In genomic region chr7:77858278-77858677, GRCh38 we compare ENCODE assay signal across 17 cellular contexts. TPM values are rescaled to one million over a fixed set of nuclear protein-coding genes. Genes with fewer than 3 reads are reported as not detected.
A peak's percentile ranks its signal among the peaks of the same experiment; 100 is the strongest.
DNase-seq lines count a peak whose midpoint lies in the region; ATAC-seq and TF ChIP-seq lines count a peak whose summit lies in the region.
"Had no signal": no experiment of that assay in that cellular context is flagged by ENCODE, and none has a peak within 500 bp of the region (broad histone marks: within the 10 kb centered on the region; RNA-seq: fewer than 3 reads in every experiment).

No MANE protein-coding gene starts in this region.

- no peak overlapping the region for H3K4me3 ChIP-seq in spleen
- H3K4me3 ChIP-seq: gastroesophageal sphincter, psoas muscle, tibial nerve had no signal

- H3K4me3 Mint-ChIP-seq in activated CD4-positive, alpha-beta memory T cell treated with anti-CD3 and anti-CD28 coated beads, Interleukin-2, amount 10 ng/mL, durations not matched to agents 7 days and 5 days = no peak overlapping the region
- no peak overlapping the region for H3K4me3 Mint-ChIP-seq in activated CD4-positive, alpha-beta memory T cell treated with anti-CD3 and anti-CD28 coated beads for 36 hours
- H3K4me3 Mint-ChIP-seq: activated CD4-positive, alpha-beta T cell treated with anti-CD3 and anti-CD28 coated beads for 36 hours; endodermal cell had no signal

- CTCF ChIA-PET in activated CD4-positive, alpha-beta memory T cell treated with anti-CD3 and anti-CD28 coated beads, Interleukin-2, amount 10 ng/mL, durations not matched to agents 7 days and 5 days (lab: Charles Lee) = no interaction called here
- CTCF ChIA-PET in activated CD4-positive, alpha-beta memory T cell treated with anti-CD3 and anti-CD28 coated beads for 36 hours (lab: Charles Lee) = no interaction called here

- TF ChIP-seq CTCF in spleen (IDR thresholded peaks at IDR 0.05 in 8 of 11, conservative IDR thresholded peaks at IDR 0.05 in 3 of 11) = no peak

- H3K27me3 Mint-ChIP-seq in activated CD4-positive, alpha-beta memory T cell treated with anti-CD3 and anti-CD28 coated beads, Interleukin-2, amount 10 ng/mL, durations not matched to agents 7 days and 5 days = no peaks in the 10 kb centered on the region
- no peaks in the 10 kb centered on the region for H3K27me3 Mint-ChIP-seq in activated CD4-positive, alpha-beta memory T cell treated with anti-CD3 and anti-CD28 coated beads for 36 hours
- H3K27me3 Mint-ChIP-seq: activated CD4-positive, alpha-beta T cell treated with anti-CD3 and anti-CD28 coated beads for 36 hours had no signal

- peak overlapping the region in 5 of 8 donors; percentile 0 to 40 (median 21) for H3K27ac ChIP-seq in spleen
- H3K27ac ChIP-seq: 22Rv1, gastroesophageal sphincter, psoas muscle, tibial nerve had no signal

- intact Hi-C loops in activated CD4-positive, alpha-beta memory T cell treated with anti-CD3 and anti-CD28 coated beads for 36 hours (cut with micrococcal nuclease) = no loop called here
- intact Hi-C loops in spleen (cut with DNase I; ENCODE audit: low total_unique reads) = no loop called here
- intact Hi-C loops in Right ventricle myocardium inferior (cut with DNase I) = no loop called here

- H3K4me1 Mint-ChIP-seq in activated CD4-positive, alpha-beta memory T cell treated with anti-CD3 and anti-CD28 coated beads, Interleukin-2, amount 10 ng/mL, durations not matched to agents 7 days and 5 days = peaks cover 24% of the 10 kb centered on the region
- peaks cover 21% of the 10 kb centered on the region for H3K4me1 Mint-ChIP-seq in activated CD4-positive, alpha-beta memory T cell treated with anti-CD3 and anti-CD28 coated beads for 36 hours (ENCODE audit: low read depth)

- no peaks in the 10 kb centered on the region for H3K9me3 ChIP-seq in spleen
- H3K9me3 ChIP-seq: gastroesophageal sphincter, tibial nerve had no signal

- no peak for TF ChIP-seq POLR2A in spleen (IDR thresholded peaks at IDR 0.05)

- H3K27ac Mint-ChIP-seq in activated CD4-positive, alpha-beta memory T cell treated with anti-CD3 and anti-CD28 coated beads, Interleukin-2, amount 10 ng/mL, durations not matched to agents 7 days and 5 days = peak overlapping the region; percentile 44
- no peak overlapping the region for H3K27ac Mint-ChIP-seq in activated CD4-positive, alpha-beta memory T cell treated with anti-CD3 and anti-CD28 coated beads for 36 hours
- H3K27ac Mint-ChIP-seq: activated CD4-positive, alpha-beta T cell treated with anti-CD3 and anti-CD28 coated beads for 36 hours; endodermal cell had no signal

- peak; percentile 77 for ATAC-seq in GM21723 (IDR thresholded peaks at IDR 0.05; ENCODE audit: unreplicated experiment)
- ATAC-seq in HG03565 (IDR thresholded peaks at IDR 0.05; ENCODE audit: unreplicated experiment) = peak; percentile 75
- ATAC-seq in Right ventricle myocardium inferior = no peak
- no peak for ATAC-seq in stimulated activated naive CD8-positive, alpha-beta T cell treated with anti-CD3 and anti-CD28 coated beads, Interleukin-15, Interleukin-2, amounts not matched to agents 100 U/mL and 50 U/mL, for 24 hours
- ATAC-seq: activated CD4-positive, alpha-beta T cell treated with anti-CD3 and anti-CD28 coated beads for 36 hours; gastroesophageal sphincter; psoas muscle had no signal

- H3K4me1 ChIP-seq in spleen = peaks cover 0 to 43% (median 26%) of the 10 kb centered on the region in 6 donors

- no peaks in the 10 kb centered on the region for H3K9me3 Mint-ChIP-seq in activated CD4-positive, alpha-beta memory T cell treated with anti-CD3 and anti-CD28 coated beads, Interleukin-2, amount 10 ng/mL, durations not matched to agents 7 days and 5 days
- H3K9me3 Mint-ChIP-seq in activated CD4-positive, alpha-beta memory T cell treated with anti-CD3 and anti-CD28 coated beads for 36 hours = no peaks in the 10 kb centered on the region
- H3K9me3 Mint-ChIP-seq: endodermal cell had no signal

- 44 to 65% (median 53%) methylated on average over 2 of the region's 2 CpGs for WGBS in spleen, 5 donors

- no peak for DNase-seq in activated CD4-positive, alpha-beta memory T cell treated with anti-CD3 and anti-CD28 coated beads, Interleukin-2, amount 10 ng/mL, durations not matched to agents 7 days and 5 days
- no peak for DNase-seq in activated CD4-positive, alpha-beta memory T cell treated with anti-CD3 and anti-CD28 coated beads for 36 hours
- no peak for DNase-seq in spleen
- DNase-seq in NCI-H524 (lab: John Stamatoyannopoulos, UW) = no peak
- DNase-seq in Right ventricle myocardium inferior (ENCODE audit: missing footprints) = no peak
- DNase-seq in stimulated activated naive CD8-positive, alpha-beta T cell treated with anti-CD3 and anti-CD28 coated beads, Interleukin-15, Interleukin-2, amounts not matched to agents 100 U/mL and 50 U/mL, for 24 hours = no peak
- DNase-seq: activated CD4-positive, alpha-beta T cell treated with anti-CD3 and anti-CD28 coated beads for 36 hours; COR-L47; endodermal cell; MM.1S; psoas muscle; SW 1271 had no signal

- POLR2A ChIA-PET in activated CD4-positive, alpha-beta memory T cell treated with anti-CD3 and anti-CD28 coated beads, Interleukin-2, amount 10 ng/mL, durations not matched to agents 7 days and 5 days (lab: Charles Lee) = no interaction called here
- POLR2A ChIA-PET in activated CD4-positive, alpha-beta memory T cell treated with anti-CD3 and anti-CD28 coated beads for 36 hours (lab: Charles Lee) = no interaction called here

- peaks cover 39% of the 10 kb centered on the region for H3K36me3 Mint-ChIP-seq in activated CD4-positive, alpha-beta memory T cell treated with anti-CD3 and anti-CD28 coated beads, Interleukin-2, amount 10 ng/mL, durations not matched to agents 7 days and 5 days (ENCODE audit: low read depth)
- H3K36me3 Mint-ChIP-seq in activated CD4-positive, alpha-beta memory T cell treated with anti-CD3 and anti-CD28 coated beads for 36 hours = peaks cover 16% of the 10 kb centered on the region

- no peaks in the 10 kb centered on the region for H3K27me3 ChIP-seq in spleen (replicated peaks in 1 of 7)
- H3K27me3 ChIP-seq: gastroesophageal sphincter, tibial nerve had no signal

- peaks cover 0 to 16% (median 7%) of the 10 kb centered on the region in 6 donors for H3K36me3 ChIP-seq in spleen

RNA-seq across cellular contexts. Expression of gene PHTF2, which starts 59.7 kb away (rescaled TPM):
- 10 to 100 TPM; 70.4 to 71.7 TPM for total RNA-seq in activated CD4-positive, alpha-beta memory T cell treated with anti-CD3 and anti-CD28 coated beads, Interleukin-2, amount 10 ng/mL, durations not matched to agents 7 days and 5 days
- 10 to 100 TPM; 40.8 to 41.2 TPM for total RNA-seq in activated CD4-positive, alpha-beta memory T cell treated with anti-CD3 and anti-CD28 coated beads for 36 hours
- 10 to 100 TPM; 28.4 to 47.7 (median 35.9) TPM for total RNA-seq in spleen
- polyA plus RNA-seq in spleen = 10 to 100 TPM; 13.3 to 24.6 (median 14.9) TPM
- total RNA-seq in Right ventricle myocardium inferior = 21.5 TPM

Comparison
In these comparisons a context has a peak if more than half of its experiments do, and no peak if none do; other contexts are left out.
1. ATAC-seq: peak in GM21723 (single experiment) and HG03565 (single experiment); none in Right ventricle myocardium inferior (single experiment) and stimulated activated naive CD8-positive, alpha-beta T cell treated with anti-CD3 and anti-CD28 coated beads, Interleukin-15, Interleukin-2, amounts not matched to agents 100 U/mL and 50 U/mL, for 24 hours (single experiment).